20 cellular contexts compared by ENCODE assay signal in genomic region chr2:155022531-155022930, GRCh38.
"Had no signal": no experiment of that assay in that cellular context is flagged by ENCODE, and none has a peak within 500 bp of the region (broad histone marks: within the 10 kb centered on the region; RNA-seq: fewer than 3 reads in every experiment).

No MANE protein-coding gene starts in this region.

- ATAC-seq: effector memory CD8-positive, alpha-beta T cell; foreskin keratinocyte; gastroesophageal sphincter; heart right ventricle; left cardiac atrium; left lung; left ventricle myocardium superior; lower lobe of right lung; mucosa of descending colon; naive thymus-derived CD8-positive, alpha-beta T cell had no signal

- DNase-seq: colonic mucosa; cortex of kidney; effector CD8-positive, alpha-beta T cell; effector memory CD8-positive, alpha-beta T cell; endodermal cell; foreskin keratinocyte; head of caudate nucleus; heart right ventricle; hippocampal formation; left cardiac atrium; left lung; left ventricle myocardium superior; lower lobe of right lung; mesenchymal stem cell; mucosa of descending colon; naive B cell; naive thymus-derived CD8-positive, alpha-beta T cell had no signal

- H3K27me3 Mint-ChIP-seq: dendritic cell treated with granulocyte-macrophage colony-stimulating factor and Interleukin-4, amounts not matched to agents 40 ng/mL and 50 ng/mL, for 4 days; effector memory CD8-positive, alpha-beta T cell; naive B cell; naive thymus-derived CD8-positive, alpha-beta T cell had no signal

- H3K4me1 Mint-ChIP-seq: naive B cell; naive thymus-derived CD8-positive, alpha-beta T cell had no signal

- H3K36me3 Mint-ChIP-seq: mesothelial cell of epicardium; naive B cell; naive thymus-derived CD8-positive, alpha-beta T cell had no signal

- H3K27ac Mint-ChIP-seq: dendritic cell treated with granulocyte-macrophage colony-stimulating factor and Interleukin-4, amounts not matched to agents 40 ng/mL and 50 ng/mL, for 4 days; effector memory CD8-positive, alpha-beta T cell; endodermal cell; mesothelial cell of epicardium; naive B cell; naive thymus-derived CD8-positive, alpha-beta T cell had no signal

- H3K9me3 Mint-ChIP-seq: dendritic cell treated with granulocyte-macrophage colony-stimulating factor and Interleukin-4, amounts not matched to agents 40 ng/mL and 50 ng/mL, for 4 days; endodermal cell; mesothelial cell of epicardium had no signal

- H3K4me3 Mint-ChIP-seq: dendritic cell treated with granulocyte-macrophage colony-stimulating factor and Interleukin-4, amounts not matched to agents 40 ng/mL and 50 ng/mL, for 4 days; effector memory CD8-positive, alpha-beta T cell; endodermal cell; mesothelial cell of epicardium; naive B cell; naive thymus-derived CD8-positive, alpha-beta T cell had no signal
